8 cellular contexts compared by ENCODE assay signal in genomic region chr3:99895706-99896441, GRCh38.
A peak's percentile ranks its signal among the peaks of the same experiment; 100 is the strongest.
DNase-seq lines count a peak whose midpoint lies in the region; ATAC-seq and TF ChIP-seq lines count a peak whose summit lies in the region.

No MANE protein-coding gene starts in this region.

- TF ChIP-seq CTCF in astrocyte of the cerebellum (IDR thresholded peaks at IDR 0.05; ENCODE audit: low read depth, low read length, missing control alignments): no peak

- H3K4me1 Mint-ChIP-seq in memory B cell: peaks cover 18% of the 10 kb centered on the region

- no peaks in the 10 kb centered on the region for H3K9me3 Mint-ChIP-seq in memory B cell

- peak overlapping the region; percentile 33 for H3K27ac Mint-ChIP-seq in memory B cell

- peaks cover 1% of the 10 kb centered on the region for H3K36me3 Mint-ChIP-seq in memory B cell

- DNase-seq in COR-L47 (lab: John Stamatoyannopoulos, UW) (peak; percentile 60), LHCN-M2 (ENCODE audit: low read depth) (peak; percentile 85), astrocyte of the cerebellum (ENCODE audit: low read depth) (peak; percentile 68), memory B cell (ENCODE audit: low spot score in 2 of 2) (no peak), NCI-H82 treated with DMSO at 0.1 percent for 48 hours (lab: John Stamatoyannopoulos, UW; ENCODE audit: unreplicated experiment) (no peak)

- ATAC-seq in memory B cell (ENCODE audit: low read depth) (peak; percentile 31), HG03039 (IDR thresholded peaks at IDR 0.05; ENCODE audit: unreplicated experiment) (no peak), HG03108 (IDR thresholded peaks at IDR 0.05; ENCODE audit: unreplicated experiment) (no peak), GM21423 (IDR thresholded peaks at IDR 0.05; ENCODE audit: unreplicated experiment) (no peak)

- in situ Hi-C loops in astrocyte of the cerebellum (cut with HindIII; ENCODE audit: low sequenced_read_pairs): no loop called here

- H3K4me3 Mint-ChIP-seq in memory B cell: peak overlapping the region; percentile 9

- H3K4me3 ChIP-seq in astrocyte of the cerebellum (ENCODE audit: low read depth, low read length): no peak overlapping the region

- H3K27me3 Mint-ChIP-seq in memory B cell: no peaks in the 10 kb centered on the region

Comparison
In these comparisons a context has a peak if more than half of its experiments do, and no peak if none do; other contexts are left out.
1. DNase-seq: peak in COR-L47 (single experiment), LHCN-M2 (single experiment) and astrocyte of the cerebellum (single experiment); none in memory B cell (0 of 2) and NCI-H82 treated with DMSO at 0.1 percent for 48 hours (single experiment).